Comparison of ENCODE assay signal across 14 cellular contexts in genomic region chr7:27840314-27840713, GRCh38.
DNase-seq lines count a peak whose midpoint lies in the region; ATAC-seq and TF ChIP-seq lines count a peak whose summit lies in the region.
"Had no signal": no experiment of that assay in that cellular context is flagged by ENCODE, and none has a peak within 500 bp of the region (broad histone marks: within the 10 kb centered on the region; RNA-seq: fewer than 3 reads in every experiment).

No MANE protein-coding gene starts in this region.

- CTCF ChIA-PET in CD8-positive, alpha-beta T cell (lab: Charles Lee): interaction anchor here (1.1 kb wide), 1 partner anchor 14 kb away, joined by 4 read pairs; no protein-coding TSS in a partner anchor

- no peak overlapping the region for H3K4me3 ChIP-seq in CD8-positive, alpha-beta T cell (ENCODE audit: low read depth, low read length)
- H3K4me3 ChIP-seq in coronary artery: no peak overlapping the region
- H3K4me3 ChIP-seq: thoracic aorta had no signal

- peaks cover 4% of the 10 kb centered on the region for H3K4me1 ChIP-seq in CD8-positive, alpha-beta T cell (ENCODE audit: insufficient read depth, low read length)

- no peaks in the 10 kb centered on the region for H3K9me3 Mint-ChIP-seq in CD8-positive, alpha-beta T cell
- no peaks in the 10 kb centered on the region for H3K9me3 Mint-ChIP-seq in activated naive CD8-positive, alpha-beta T cell treated with anti-CD3 and anti-CD28 coated beads, Interleukin-2, amount 50 U/mL, for 24 hours

- intact Hi-C loops in CD8-positive, alpha-beta T cell (cut with DNase I, micrococcal nuclease): no loop called here

- no peak for TF ChIP-seq CTCF in CD8-positive, alpha-beta T cell (IDR thresholded peaks at IDR 0.05)
- TF ChIP-seq CTCF in coronary artery (IDR thresholded peaks at IDR 0.05): no peak

- H3K27me3 ChIP-seq in CD8-positive, alpha-beta T cell (ENCODE audit: insufficient read depth, low read length): no peaks in the 10 kb centered on the region

- no peaks in the 10 kb centered on the region for H3K9me3 ChIP-seq in CD8-positive, alpha-beta T cell (ENCODE audit: low read length)
- H3K9me3 ChIP-seq: thoracic aorta had no signal

- peak; percentile 91 for ATAC-seq in CD8-positive, alpha-beta T cell
- ATAC-seq in activated naive CD8-positive, alpha-beta T cell treated with anti-CD3 and anti-CD28 coated beads, Interleukin-2, amount 50 U/mL, for 24 hours: peak; percentile 61

- no peaks in the 10 kb centered on the region for H3K36me3 ChIP-seq in CD8-positive, alpha-beta T cell (ENCODE audit: insufficient read depth, low read length)

- H3K36me3 Mint-ChIP-seq in CD8-positive, alpha-beta T cell: peaks cover 6% of the 10 kb centered on the region
- H3K36me3 Mint-ChIP-seq in activated naive CD8-positive, alpha-beta T cell treated with anti-CD3 and anti-CD28 coated beads, Interleukin-2, amount 50 U/mL, for 24 hours (ENCODE audit: low read depth): no peaks in the 10 kb centered on the region

- peaks cover 12% of the 10 kb centered on the region for H3K4me1 Mint-ChIP-seq in CD8-positive, alpha-beta T cell (ENCODE audit: low read depth)
- peaks cover 9% of the 10 kb centered on the region for H3K4me1 Mint-ChIP-seq in activated naive CD8-positive, alpha-beta T cell treated with anti-CD3 and anti-CD28 coated beads, Interleukin-2, amount 50 U/mL, for 24 hours
- H3K4me1 Mint-ChIP-seq: B cell had no signal

- no peak overlapping the region for H3K27ac ChIP-seq in CD8-positive, alpha-beta T cell (ENCODE audit: low read depth, low read length)
- no peak overlapping the region for H3K27ac ChIP-seq in coronary artery
- H3K27ac ChIP-seq: thoracic aorta had no signal

- POLR2A ChIA-PET in CD8-positive, alpha-beta T cell (lab: Charles Lee): interaction anchor here (0.5 to 0.9 kb wide), 2 partner anchors 10 to 124 kb away, joined by 3 read pairs; no protein-coding TSS in a partner anchor

- H3K27me3 Mint-ChIP-seq in CD8-positive, alpha-beta T cell (ENCODE audit: low read depth): no peaks in the 10 kb centered on the region
- no peaks in the 10 kb centered on the region for H3K27me3 Mint-ChIP-seq in activated naive CD8-positive, alpha-beta T cell treated with anti-CD3 and anti-CD28 coated beads, Interleukin-2, amount 50 U/mL, for 24 hours
- H3K27me3 Mint-ChIP-seq: B cell had no signal

- peak in 5 of 7 experiments; percentile 7 to 38 (median 19) for DNase-seq in CD8-positive, alpha-beta T cell
- peak; percentile 37 to 49 for DNase-seq in activated CD4-positive, alpha-beta T cell treated with anti-CD3 and anti-CD28 coated beads, Interleukin-2, amount 50 U/mL, for 4 hours
- DNase-seq in activated naive CD8-positive, alpha-beta T cell treated with anti-CD3 and anti-CD28 coated beads, Interleukin-2, amount 50 U/mL, for 24 hours: peak; percentile 18
- DNase-seq in stimulated activated CD4-positive, alpha-beta T cell treated with anti-CD3 and anti-CD28 coated beads, Interleukin-4, amount 100 ng/mL, for 4 hours: peak; percentile 34 to 65
- DNase-seq in NCI-H2081 treated with DMSO at 0.1 percent for 48 hours (lab: John Stamatoyannopoulos, UW) (no peak), dermis blood vessel endothelial cell (no peak), cerebellum (ENCODE audit: low spot score) (no peak), coronary artery (ENCODE audit: low spot score) (no peak)
- DNase-seq: activated CD8-positive, alpha-beta memory T cell treated with anti-CD3 and anti-CD28 coated beads, Interleukin-2, amount 50 U/mL, for 48 hours; KBM-7; NCI-H1105; NCI-H226 had no signal

- H3K27ac Mint-ChIP-seq in CD8-positive, alpha-beta T cell: no peak overlapping the region
- no peak overlapping the region for H3K27ac Mint-ChIP-seq in activated naive CD8-positive, alpha-beta T cell treated with anti-CD3 and anti-CD28 coated beads, Interleukin-2, amount 50 U/mL, for 24 hours

- H3K4me3 Mint-ChIP-seq in CD8-positive, alpha-beta T cell: no peak overlapping the region
- H3K4me3 Mint-ChIP-seq in activated naive CD8-positive, alpha-beta T cell treated with anti-CD3 and anti-CD28 coated beads, Interleukin-2, amount 50 U/mL, for 24 hours: no peak overlapping the region
- H3K4me3 Mint-ChIP-seq: B cell had no signal

Comparison
In these comparisons a context has a peak if more than half of its experiments do, and no peak if none do; other contexts are left out.
1. DNase-seq: peak in CD8-positive, alpha-beta T cell (5 of 7), activated CD4-positive, alpha-beta T cell treated with anti-CD3 and anti-CD28 coated beads, Interleukin-2, amount 50 U/mL, for 4 hours (2 of 2), activated naive CD8-positive, alpha-beta T cell treated with anti-CD3 and anti-CD28 coated beads, Interleukin-2, amount 50 U/mL, for 24 hours (single experiment) and stimulated activated CD4-positive, alpha-beta T cell treated with anti-CD3 and anti-CD28 coated beads, Interleukin-4, amount 100 ng/mL, for 4 hours (2 of 2); none in NCI-H2081 treated with DMSO at 0.1 percent for 48 hours (single experiment), dermis blood vessel endothelial cell (single experiment), cerebellum (single experiment) and coronary artery (single experiment).